In the genomic region with DNA sequence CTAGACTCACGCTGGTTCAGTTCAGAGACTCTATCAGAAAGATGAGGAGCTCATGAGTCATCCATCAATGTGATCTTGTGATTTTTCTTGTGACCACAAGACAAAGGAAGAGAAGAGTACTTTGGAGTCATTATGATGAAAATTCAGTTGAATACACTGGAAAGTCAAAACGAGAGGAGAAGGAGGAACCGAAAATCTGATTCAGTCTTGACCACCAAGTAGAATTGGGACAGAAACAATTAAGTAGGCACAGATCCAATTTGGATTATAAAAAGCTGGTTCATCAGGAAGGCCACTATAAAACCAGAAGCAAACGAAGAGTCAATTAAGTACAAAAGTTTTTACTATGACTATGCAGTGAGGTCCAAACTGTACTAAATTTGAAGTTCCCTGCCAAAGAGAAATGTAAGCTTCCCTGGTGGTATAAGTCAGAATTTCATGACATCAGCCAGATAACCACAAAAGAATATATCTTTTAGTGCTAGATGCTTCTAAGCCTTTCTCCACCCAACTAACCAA, we compare ENCODE assay signal across 7 cellular contexts.
A peak's percentile ranks its signal among the peaks of the same experiment; 100 is the strongest.
DNase-seq lines count a peak whose midpoint lies in the region; ATAC-seq and TF ChIP-seq lines count a peak whose summit lies in the region.

No MANE protein-coding gene starts in this region.

- H3K27ac Mint-ChIP-seq in stimulated activated effector memory CD8-positive, alpha-beta T cell treated with anti-CD3 and anti-CD28 coated beads, Interleukin-12 subunit alpha, Interleukin-12 subunit beta, amount 100 ng/mL, for 72 hours, result peak overlapping the region; percentile 14

- no peak overlapping the region for H3K9ac ChIP-seq in GM23248

- in situ Hi-C loops in GM23248 (cut with MboI), result no loop called here

- no peaks in the 10 kb centered on the region for H3K9me2 ChIP-seq in GM23248 (ENCODE audit: insufficient read depth)

- 17 to 20% methylated on average over 4 of the region's 4 CpGs for WGBS in GM23248 (ENCODE audit: low coverage in 1 of 2, low lambda C conversion rate in 2 of 2, missing lambda C conversion rate in 2 of 2), 2 experiments

- no peaks in the 10 kb centered on the region for H3K79me2 ChIP-seq in GM23248 (ENCODE audit: insufficient read depth)

- H2AFZ ChIP-seq in GM23248, result no peak overlapping the region

- peak overlapping the region; percentile 26 for H3K27ac ChIP-seq in GM23248

- H3K27me3 ChIP-seq in GM23248 (replicated peaks; ENCODE audit: insufficient read depth), result no peaks in the 10 kb centered on the region

- H3K4me3 ChIP-seq in GM23248, result no peak overlapping the region

- ATAC-seq in GM18505 (IDR thresholded peaks at IDR 0.05; ENCODE audit: unreplicated experiment), result peak; percentile 66
- ATAC-seq in stimulated activated effector memory CD8-positive, alpha-beta T cell treated with anti-CD3 and anti-CD28 coated beads, Interleukin-12 subunit alpha, Interleukin-12 subunit beta, amount 100 ng/mL, for 72 hours, result peak; percentile 91

- no peaks in the 10 kb centered on the region for H4K20me1 ChIP-seq in GM23248 (ENCODE audit: insufficient read depth)

- peaks cover 5% of the 10 kb centered on the region for H3K9me3 Mint-ChIP-seq in stimulated activated effector memory CD8-positive, alpha-beta T cell treated with anti-CD3 and anti-CD28 coated beads, Interleukin-12 subunit alpha, Interleukin-12 subunit beta, amount 100 ng/mL, for 72 hours

- no peaks in the 10 kb centered on the region for H3K36me3 ChIP-seq in GM23248 (ENCODE audit: low read depth)

- DNase-seq in GM23248 (peak; percentile 75), MV-4-11 (lab: John Stamatoyannopoulos, UW) (peak; percentile 99), dedifferentiated amniotic fluid mesenchymal stem cell (ENCODE audit: extremely low spot score) (peak; percentile 38), HK-2 (ENCODE audit: unreplicated experiment) (no peak), NCI-H146 (lab: John Stamatoyannopoulos, UW) (no peak)
- no peak for DNase-seq in stimulated activated effector memory CD8-positive, alpha-beta T cell treated with anti-CD3 and anti-CD28 coated beads, Interleukin-12 subunit alpha, Interleukin-12 subunit beta, amount 100 ng/mL, for 72 hours (ENCODE audit: low spot score in 2 of 2)

- peaks cover 27% of the 10 kb centered on the region for H3K4me1 Mint-ChIP-seq in stimulated activated effector memory CD8-positive, alpha-beta T cell treated with anti-CD3 and anti-CD28 coated beads, Interleukin-12 subunit alpha, Interleukin-12 subunit beta, amount 100 ng/mL, for 72 hours

- H3K4me2 ChIP-seq in GM23248 (ENCODE audit: unreplicated experiment), result no peak overlapping the region

- TF ChIP-seq POLR2A in GM18505 (IDR thresholded peaks at IDR 0.05; ENCODE audit: borderline replicate concordance, extremely low read depth, insufficient read depth, insufficient read length), result no peak

- no peaks in the 10 kb centered on the region for H3K36me3 Mint-ChIP-seq in stimulated activated effector memory CD8-positive, alpha-beta T cell treated with anti-CD3 and anti-CD28 coated beads, Interleukin-12 subunit alpha, Interleukin-12 subunit beta, amount 100 ng/mL, for 72 hours

- H3K4me1 ChIP-seq in GM23248 (ENCODE audit: insufficient read depth), result peaks cover 10% of the 10 kb centered on the region

- H3K4me3 Mint-ChIP-seq in stimulated activated effector memory CD8-positive, alpha-beta T cell treated with anti-CD3 and anti-CD28 coated beads, Interleukin-12 subunit alpha, Interleukin-12 subunit beta, amount 100 ng/mL, for 72 hours, result peak overlapping the region; percentile 42

- peaks cover 15% of the 10 kb centered on the region for H3F3A ChIP-seq in GM23248 (ENCODE audit: insufficient read depth)

- no peaks in the 10 kb centered on the region for H3K9me3 ChIP-seq in GM23248 (ENCODE audit: low read depth)

Comparison
In these comparisons a context has a peak if more than half of its experiments do, and no peak if none do; other contexts are left out.
1. DNase-seq: peak in GM23248 (single experiment), MV-4-11 (single experiment) and dedifferentiated amniotic fluid mesenchymal stem cell (single experiment); none in stimulated activated effector memory CD8-positive, alpha-beta T cell treated with anti-CD3 and anti-CD28 coated beads, Interleukin-12 subunit alpha, Interleukin-12 subunit beta, amount 100 ng/mL, for 72 hours (0 of 2), HK-2 (single experiment) and NCI-H146 (single experiment).